ENCODE assay signal across 9 cellular contexts in genomic region chr6:95280690-95281273, GRCh38.
DNase-seq lines count a peak whose midpoint lies in the region; ATAC-seq and TF ChIP-seq lines count a peak whose summit lies in the region.
"Had no signal": no experiment of that assay in that cellular context is flagged by ENCODE, and none has a peak within 500 bp of the region (broad histone marks: within the 10 kb centered on the region; RNA-seq: fewer than 3 reads in every experiment).

No MANE protein-coding gene starts in this region.

- H3K4me3 Mint-ChIP-seq in activated CD8-positive, alpha-beta T cell treated with anti-CD3 and anti-CD28 coated beads, Interleukin-2, amount 10 ng/mL, durations not matched to agents 7 days and 5 days = no peak overlapping the region

- no peaks in the 10 kb centered on the region for H3K27me3 ChIP-seq in GM06990 (replicated peaks; ENCODE audit: control insufficient read depth, insufficient read depth, low read length)

- H3K27ac ChIP-seq in VCaP = no peak overlapping the region

- no peak overlapping the region for H3K27ac Mint-ChIP-seq in activated CD8-positive, alpha-beta T cell treated with anti-CD3 and anti-CD28 coated beads, Interleukin-2, amount 10 ng/mL, durations not matched to agents 7 days and 5 days

- no peaks in the 10 kb centered on the region for H3K36me3 Mint-ChIP-seq in activated CD8-positive, alpha-beta T cell treated with anti-CD3 and anti-CD28 coated beads, Interleukin-2, amount 10 ng/mL, durations not matched to agents 7 days and 5 days (ENCODE audit: low read depth)

- no peaks in the 10 kb centered on the region for H3K27me3 Mint-ChIP-seq in activated CD8-positive, alpha-beta T cell treated with anti-CD3 and anti-CD28 coated beads, Interleukin-2, amount 10 ng/mL, durations not matched to agents 7 days and 5 days (ENCODE audit: low read depth)

- no peak for DNase-seq in GM06990 (ENCODE audit: extremely low read depth, insufficient read length)
- peak; percentile 26 to 59 for DNase-seq in NCI-H2081 (lab: John Stamatoyannopoulos, UW)
- DNase-seq in midbrain (lab: John Stamatoyannopoulos, UW) = peak; percentile 11
- no peak for DNase-seq in NCI-H226
- no peak for DNase-seq in activated CD8-positive, alpha-beta T cell treated with anti-CD3 and anti-CD28 coated beads, Interleukin-2, amount 10 ng/mL, durations not matched to agents 7 days and 5 days
- DNase-seq: cerebellar nuclear complex had no signal

- POLR2A ChIA-PET in activated CD8-positive, alpha-beta T cell treated with anti-CD3 and anti-CD28 coated beads, Interleukin-2, amount 10 ng/mL, durations not matched to agents 7 days and 5 days (lab: Charles Lee) = no interaction called here

- peak; percentile 57 for TF ChIP-seq CTCF in GM06990 (IDR thresholded peaks at IDR 0.05; ENCODE audit: insufficient read depth, low read length, poor library complexity, severe bottlenecking)
- TF ChIP-seq CTCF in VCaP (conservative IDR thresholded peaks at IDR 0.05) = peak; percentile 75

- CTCF ChIA-PET in activated CD8-positive, alpha-beta T cell treated with anti-CD3 and anti-CD28 coated beads, Interleukin-2, amount 10 ng/mL, durations not matched to agents 7 days and 5 days (lab: Charles Lee) = no interaction called here

- no peaks in the 10 kb centered on the region for H3K36me3 ChIP-seq in GM06990 (ENCODE audit: control insufficient read depth, insufficient read depth, low read length)

- H3K9me3 Mint-ChIP-seq in activated CD8-positive, alpha-beta T cell treated with anti-CD3 and anti-CD28 coated beads, Interleukin-2, amount 10 ng/mL, durations not matched to agents 7 days and 5 days (ENCODE audit: insufficient read depth) = no peaks in the 10 kb centered on the region

- ATAC-seq in GM18519 (IDR thresholded peaks at IDR 0.05; ENCODE audit: low FRiP score, unreplicated experiment) (no peak), GM21723 (IDR thresholded peaks at IDR 0.05; ENCODE audit: unreplicated experiment) (no peak)
- no peak for ATAC-seq in activated CD8-positive, alpha-beta T cell treated with anti-CD3 and anti-CD28 coated beads, Interleukin-2, amount 10 ng/mL, durations not matched to agents 7 days and 5 days

- H3K4me1 Mint-ChIP-seq in activated CD8-positive, alpha-beta T cell treated with anti-CD3 and anti-CD28 coated beads, Interleukin-2, amount 10 ng/mL, durations not matched to agents 7 days and 5 days (ENCODE audit: low read depth) = no peaks in the 10 kb centered on the region

- no peak overlapping the region for H3K4me3 ChIP-seq in GM06990 (replicated peaks; ENCODE audit: low read depth, low read length)

Comparison
In these comparisons a context has a peak if more than half of its experiments do, and no peak if none do; other contexts are left out.
1. DNase-seq: peak in NCI-H2081 (2 of 2) and midbrain (single experiment); none in GM06990 (single experiment), NCI-H226 (single experiment) and activated CD8-positive, alpha-beta T cell treated with anti-CD3 and anti-CD28 coated beads, Interleukin-2, amount 10 ng/mL, durations not matched to agents 7 days and 5 days (single experiment).